ENCODE assay signal across 23 cellular contexts in genomic region chr9:91217388-91217787, GRCh38.
A peak's percentile ranks its signal among the peaks of the same experiment; 100 is the strongest.
DNase-seq lines count a peak whose midpoint lies in the region; ATAC-seq lines count a peak whose summit lies in the region.
"Had no signal": no experiment of that assay in that cellular context is flagged by ENCODE, and none has a peak within 500 bp of the region (broad histone marks: within the 10 kb centered on the region; RNA-seq: fewer than 3 reads in every experiment).

No MANE protein-coding gene starts in this region.

- H3K27me3 Mint-ChIP-seq in activated T-helper 17 cell treated with anti-CD3 and anti-CD28 coated beads, Interleukin-2, amount 50 U/mL, for 72 hours = no peaks in the 10 kb centered on the region
- H3K27me3 Mint-ChIP-seq: CD4-positive, alpha-beta T cell; CD8-positive, alpha-beta memory T cell had no signal

- H3K27me3 ChIP-seq in H7 (ENCODE audit: control insufficient read depth, insufficient read depth, low read length) = no peaks in the 10 kb centered on the region
- H3K27me3 ChIP-seq: BE2C; BLaER1 treated with 17β-estradiol and CSF1 and Interleukin-3, amounts not matched to agents 10 nM and 100 nM had no signal

- H3K27ac Mint-ChIP-seq in activated T-helper 17 cell treated with anti-CD3 and anti-CD28 coated beads, Interleukin-2, amount 50 U/mL, for 72 hours = peak overlapping the region; percentile 46
- H3K27ac Mint-ChIP-seq: CD14-positive monocyte; CD4-positive, alpha-beta T cell; HFFc6 had no signal

- no peak overlapping the region for H3K4me3 Mint-ChIP-seq in activated T-helper 17 cell treated with anti-CD3 and anti-CD28 coated beads, Interleukin-2, amount 50 U/mL, for 72 hours
- H3K4me3 Mint-ChIP-seq: CD14-positive monocyte; CD4-positive, alpha-beta T cell; CD8-positive, alpha-beta memory T cell; HFFc6 had no signal

- H3K4me3 ChIP-seq in H7 (ENCODE audit: insufficient read depth, low read depth, low read length) = no peak overlapping the region
- H3K4me3 ChIP-seq: A549; BLaER1 treated with 17β-estradiol and CSF1 and Interleukin-3, amounts not matched to agents 10 nM and 100 nM; HAP-1 had no signal

- peaks cover 72% of the 10 kb centered on the region for H3K36me3 Mint-ChIP-seq in activated T-helper 17 cell treated with anti-CD3 and anti-CD28 coated beads, Interleukin-2, amount 50 U/mL, for 72 hours (ENCODE audit: low read depth)

- ATAC-seq in activated T-helper 17 cell treated with anti-CD3 and anti-CD28 coated beads, Interleukin-2, amount 50 U/mL, for 72 hours (replicated peaks) = no peak
- no peak for ATAC-seq in HG02970 (IDR thresholded peaks at IDR 0.05; ENCODE audit: low FRiP score, unreplicated experiment)
- ATAC-seq: A549 had no signal

- H3K4me1 Mint-ChIP-seq in activated T-helper 17 cell treated with anti-CD3 and anti-CD28 coated beads, Interleukin-2, amount 50 U/mL, for 72 hours = peaks cover 4% of the 10 kb centered on the region
- H3K4me1 Mint-ChIP-seq: CD14-positive monocyte had no signal

- DNase-seq in H7 (peak; percentile 22), iPS DF 19.7 (ENCODE audit: low read depth, low spot score) (peak; percentile 64), NCI-H2081 treated with DMSO at 0.1 percent for 48 hours (lab: John Stamatoyannopoulos, UW) (no peak), COR-L47 (lab: John Stamatoyannopoulos, UW) (no peak)
- no peak for DNase-seq in effector CD4-positive, alpha-beta T cell
- DNase-seq: 8988T; ACHN; AML-193; BE2C; Calu3; CD4-positive, alpha-beta T cell; CD8-positive, alpha-beta memory T cell; DMS53; DMS79 treated with DMSO at 0.1 percent for 48 hours; GF-D8; GOT3; HFFc6 had no signal

- H3K36me3 ChIP-seq in H7 (replicated peaks; ENCODE audit: control insufficient read depth, insufficient read depth, low read length) = peaks cover 4% of the 10 kb centered on the region; the same call in 1 of the 2 replicates
- H3K36me3 ChIP-seq: BE2C, HAP-1 had no signal

- no peaks in the 10 kb centered on the region for H3K9me3 Mint-ChIP-seq in activated T-helper 17 cell treated with anti-CD3 and anti-CD28 coated beads, Interleukin-2, amount 50 U/mL, for 72 hours
- H3K9me3 Mint-ChIP-seq: CD4-positive, alpha-beta T cell; CD8-positive, alpha-beta memory T cell; HFFc6 had no signal

Comparison
In these comparisons a context has a peak if more than half of its experiments do, and no peak if none do; other contexts are left out.
1. DNase-seq: peak in H7 (single experiment) and iPS DF 19.7 (single experiment); none in effector CD4-positive, alpha-beta T cell (single experiment), NCI-H2081 treated with DMSO at 0.1 percent for 48 hours (single experiment) and COR-L47 (single experiment).